8 cellular contexts compared by ENCODE assay signal in the genomic region with DNA sequence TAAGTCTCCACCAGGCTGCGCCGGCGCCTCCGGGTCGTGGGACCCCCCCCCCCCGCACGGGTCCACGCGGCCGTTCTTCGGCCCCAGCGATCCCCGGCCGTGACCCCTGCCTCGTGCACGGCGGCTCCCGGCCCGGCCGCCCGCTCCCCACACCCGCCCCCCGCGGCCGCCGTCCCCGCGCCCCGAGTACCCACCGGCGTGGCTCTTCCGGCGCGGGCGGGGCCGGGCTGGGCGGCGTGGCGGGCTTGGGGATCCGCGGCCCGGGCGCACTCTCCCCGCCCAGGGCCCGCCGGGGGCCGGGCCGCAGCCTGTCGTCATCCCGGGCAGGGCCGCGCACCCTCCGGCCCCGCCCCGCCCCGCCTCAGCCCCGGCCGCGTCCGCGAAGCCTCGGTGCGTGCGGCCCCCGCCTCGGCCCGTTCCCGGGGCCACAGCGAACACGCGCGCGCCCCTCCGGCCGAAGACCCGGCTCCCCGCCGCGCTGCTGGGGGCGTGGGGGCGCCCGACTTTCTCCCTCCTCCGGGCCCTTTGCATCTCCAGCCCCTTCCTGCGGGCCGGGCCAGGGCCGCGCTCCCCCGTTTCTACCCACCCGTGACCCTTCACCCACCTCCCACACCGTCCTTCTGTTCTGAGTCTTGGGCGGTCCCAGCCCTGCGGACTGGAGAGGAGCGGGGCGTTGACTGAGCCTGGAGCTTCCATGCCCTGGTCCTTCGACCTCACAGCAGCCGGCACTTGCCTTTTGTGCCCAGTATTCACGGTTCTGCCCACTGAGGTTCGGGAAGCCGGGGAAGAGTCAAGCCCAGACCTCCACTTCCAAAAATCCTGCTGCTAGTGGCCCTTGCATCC. TPM values are rescaled to one million over a fixed set of nuclear protein-coding genes. Genes with fewer than 3 reads are reported as not detected.
A peak's percentile ranks its signal among the peaks of the same experiment; 100 is the strongest.
DNase-seq lines count a peak whose midpoint lies in the region; ATAC-seq, FAIRE-seq and TF ChIP-seq lines count a peak whose summit lies in the region.

No MANE protein-coding gene starts in this region.

- H3K27ac ChIP-seq in RWPE2 (ENCODE audit: poor library complexity, severe bottlenecking) (peak overlapping the region; percentile 93), mammary epithelial cell (ENCODE audit: insufficient read depth, low read depth, low read length) (peak overlapping the region; percentile 27), keratinocyte (ENCODE audit: control insufficient read depth, insufficient read depth, low read length) (peak overlapping the region; percentile 49)

- dilution Hi-C loops in mammary epithelial cell (cut with HindIII; ENCODE audit: low sequenced_read_pairs) = loop anchor here (10.0 kb wide), 1 partner anchor 143 kb away; no protein-coding TSS in a partner anchor
- dilution Hi-C loops in keratinocyte (cut with MboI; ENCODE audit: extremely low pct_ligation_motif_present, low sequenced_read_pairs) = no loop called here

- H3K4me1 ChIP-seq in RWPE2 (ENCODE audit: insufficient read depth, poor library complexity, severe bottlenecking) (peaks cover 14% of the 10 kb centered on the region), mammary epithelial cell (ENCODE audit: insufficient read depth, low read length) (peaks cover 42% of the 10 kb centered on the region), keratinocyte (ENCODE audit: control insufficient read depth, extremely low read depth, insufficient read depth, low read length) (peaks cover 39% of the 10 kb centered on the region)

- H3K9ac ChIP-seq in mammary epithelial cell (ENCODE audit: insufficient read depth, low read length) (peak overlapping the region; percentile 62), keratinocyte (ENCODE audit: control insufficient read depth, extremely low read depth, insufficient read depth, low read length) (peak overlapping the region; percentile 79)

- no TSS peak for BruUV-seq in mammary epithelial cell (replicated peaks; lab: Mats Ljungman, UMichigan)

- peak overlapping the region; percentile 74 for H2AFZ ChIP-seq in mammary epithelial cell (ENCODE audit: low read depth, low read length)
- H2AFZ ChIP-seq in keratinocyte (ENCODE audit: control insufficient read depth, low read length) = peak overlapping the region; percentile 20

- H3K9me3 ChIP-seq in RWPE2 (ENCODE audit: severe bottlenecking) (no peaks in the 10 kb centered on the region), mammary epithelial cell (replicated peaks; ENCODE audit: insufficient read depth, low read length) (no peaks in the 10 kb centered on the region), keratinocyte (ENCODE audit: control insufficient read depth, low read depth, low read length) (no peaks in the 10 kb centered on the region)

- ATAC-seq in HG02759 (IDR thresholded peaks at IDR 0.05; ENCODE audit: unreplicated experiment) (peak; percentile 50), RWPE2 (ENCODE audit: low read depth) (peak; percentile 43)

- H3K79me2 ChIP-seq in mammary epithelial cell (ENCODE audit: insufficient read depth, low read length) (peaks cover 25% of the 10 kb centered on the region), keratinocyte (ENCODE audit: control insufficient read depth, insufficient read depth, low read length) (peaks cover 17% of the 10 kb centered on the region)

- WGBS in mammary epithelial cell (ENCODE audit: low coverage, missing lambda C conversion rate) = 15% methylated on average over 13 of the region's 99 CpGs

- H3K4me3 ChIP-seq in RWPE2 (ENCODE audit: severe bottlenecking) = peak overlapping the region; percentile 86
- H3K4me3 ChIP-seq in mammary epithelial cell (replicated peaks in 1 of 3; ENCODE audit: insufficient read depth in 1 of 3, low read depth in 2 of 3, low read length in 3 of 3) = peak overlapping the region; percentile 64 to 83 (median 71)
- peak overlapping the region; percentile 75 to 80 (median 76) for H3K4me3 ChIP-seq in keratinocyte (ENCODE audit: control insufficient read depth in 2 of 3, extremely low read depth in 1 of 3, insufficient read depth in 2 of 3, low read depth in 1 of 3, low read length in 3 of 3)

- TF ChIP-seq CTCF in RWPE2 (IDR thresholded peaks at IDR 0.05; ENCODE audit: poor library complexity, severe bottlenecking) (no peak), mammary epithelial cell (conservative IDR thresholded peaks at IDR 0.05 in 1 of 2, IDR thresholded peaks at IDR 0.05 in 1 of 2; ENCODE audit: extremely low read depth in 1 of 2, insufficient read depth in 1 of 2, low read depth in 1 of 2, low read length in 2 of 2) (no peak), keratinocyte (optimal IDR thresholded peaks at IDR 0.05 in 1 of 3, IDR thresholded peaks at IDR 0.05 in 1 of 3, conservative IDR thresholded peaks at IDR 0.05 in 1 of 3; ENCODE audit: extremely low read depth in 1 of 3, insufficient read depth in 2 of 3, low read length in 3 of 3) (no peak)

- no peaks in the 10 kb centered on the region for H4K20me1 ChIP-seq in mammary epithelial cell (ENCODE audit: insufficient read depth, low read length)
- H4K20me1 ChIP-seq in keratinocyte (ENCODE audit: control insufficient read depth, extremely low read depth, insufficient read depth, low read length) = no peaks in the 10 kb centered on the region

- in situ Hi-C loops in mammary epithelial cell (cut with MboI; ENCODE audit: low sequenced_read_pairs in 2 of 2) = no loop called here

- intact Hi-C loops in mammary epithelial cell (cut with micrococcal nuclease) = loop anchor here (1.0 to 2.0 kb wide), 2 partner anchors 25 to 125 kb away; a partner anchor contains a TSS

- H3K27me3 ChIP-seq in RWPE2 (ENCODE audit: insufficient read depth, poor library complexity, severe bottlenecking) = no peaks in the 10 kb centered on the region
- no peaks in the 10 kb centered on the region for H3K27me3 ChIP-seq in mammary epithelial cell (ENCODE audit: insufficient read depth, low read length)
- H3K27me3 ChIP-seq in keratinocyte (ENCODE audit: control insufficient read depth, extremely low read depth, insufficient read depth, low read length) = no peaks in the 10 kb centered on the region

- no peaks in the 10 kb centered on the region for H3K9me1 ChIP-seq in keratinocyte (ENCODE audit: control insufficient read depth, extremely low read depth, insufficient read depth, low read length)

- CTCF ChIA-PET in mammary epithelial cell (lab: Charles Lee; ENCODE audit: low non-redundant PET) = no interaction called here

- H3K4me2 ChIP-seq in mammary epithelial cell (ENCODE audit: insufficient read depth, low read depth, low read length) = peak overlapping the region; percentile 84
- peak overlapping the region; percentile 82 for H3K4me2 ChIP-seq in keratinocyte (ENCODE audit: control insufficient read depth, extremely low read depth, insufficient read depth, low read depth, low read length)

- no peaks in the 10 kb centered on the region for H3K36me3 ChIP-seq in RWPE2 (ENCODE audit: low read depth)
- H3K36me3 ChIP-seq in mammary epithelial cell (ENCODE audit: insufficient read depth, low read length) = no peaks in the 10 kb centered on the region
- peaks cover 0 to 3% of the 10 kb centered on the region in 2 experiments for H3K36me3 ChIP-seq in keratinocyte (ENCODE audit: control insufficient read depth in 2 of 2, extremely low read depth in 1 of 2, insufficient read depth in 2 of 2, low read length in 2 of 2)

- no peak for FAIRE-seq in keratinocyte (lab: Jason Lieb, UNC)

- DNase-seq in NCI-H748 (lab: John Stamatoyannopoulos, UW; ENCODE audit: unreplicated experiment) (peak; percentile 56), NCI-H748 treated with DMSO at 0.1 percent for 48 hours (lab: John Stamatoyannopoulos, UW) (no peak), RWPE2 (ENCODE audit: low spot score) (no peak), mammary epithelial cell (no peak), keratinocyte (ENCODE audit: low read depth, low spot score) (no peak), NCI-H2029 treated with DMSO at 0.1 percent for 48 hours (lab: John Stamatoyannopoulos, UW) (no peak)
- peak; percentile 40 for DNase-seq in stimulated activated CD4-positive, alpha-beta T cell treated with anti-CD3 and anti-CD28 coated beads, Interleukin-4, amount 100 ng/mL, for 24 hours

RNA-seq across cellular contexts. Expression of a gene that starts 0.9 kb away (rescaled TPM):
- total RNA-seq in mammary epithelial cell = 100 to 1,000 TPM; 192 to 214 TPM
- polyA plus RNA-seq in mammary epithelial cell (98.8 TPM), keratinocyte (101 to 124 TPM (median 117 TPM) in 3 replicates)
- polyA minus RNA-seq in mammary epithelial cell (179 TPM), keratinocyte (277 to 483 TPM (median 317 TPM) in 3 replicates)
- polyA plus RNA-seq in keratinocyte (2011; ENCODE audit: low read depth) = 50.1 TPM
- polyA plus RNA-seq in keratinocyte (2011; cell fraction: cytosol; rRNA removed) = 66.0 and 114 TPM in 2 replicates
- 169 and 194 TPM in 2 replicates for polyA plus RNA-seq in keratinocyte (2011; cell fraction: nucleus; rRNA removed)
- 45.2 and 141 TPM in 2 replicates for polyA plus RNA-seq in keratinocyte (2012; ENCODE audit: low replicate concordance)
- 181 TPM for polyA minus RNA-seq in keratinocyte (2011; cell fraction: cytosol; rRNA and poly(A)+ RNA removed)
- polyA minus RNA-seq in keratinocyte (2011; cell fraction: nucleus; rRNA and poly(A)+ RNA removed) = 114 and 148 TPM in 2 replicates

RNA-seq across cellular contexts. Expression of a gene that starts 24.8 kb away (rescaled TPM):
- total RNA-seq in mammary epithelial cell = 10 to 100 TPM; 18.9 to 30.5 TPM
- 15.9 TPM for polyA plus RNA-seq in mammary epithelial cell
- polyA minus RNA-seq in mammary epithelial cell = 18.5 TPM
- 19.9 to 28.0 TPM (median 23.0 TPM) in 3 replicates for polyA plus RNA-seq in keratinocyte
- polyA plus RNA-seq in keratinocyte (2011; ENCODE audit: low read depth) = 14.3 TPM
- 22.1 and 29.6 TPM in 2 replicates for polyA plus RNA-seq in keratinocyte (2011; cell fraction: cytosol; rRNA removed)
- 24.1 and 25.9 TPM in 2 replicates for polyA plus RNA-seq in keratinocyte (2011; cell fraction: nucleus; rRNA removed)
- polyA plus RNA-seq in keratinocyte (2012; ENCODE audit: low replicate concordance) = 16.0 and 33.2 TPM in 2 replicates
- polyA minus RNA-seq in keratinocyte = 28.6 to 53.5 TPM (median 41.6 TPM) in 3 replicates
- polyA minus RNA-seq in keratinocyte (2011; cell fraction: cytosol; rRNA and poly(A)+ RNA removed) = 35.7 TPM
- 24.8 and 28.7 TPM in 2 replicates for polyA minus RNA-seq in keratinocyte (2011; cell fraction: nucleus; rRNA and poly(A)+ RNA removed)

RNA-seq across cellular contexts. Expression of a gene that starts 35.6 kb away (rescaled TPM):
- 100 to 1,000 TPM in 1 of 2 donors, 10 to 100 TPM in 1; 71.4 to 127 TPM for total RNA-seq in mammary epithelial cell
- 72.6 TPM for polyA plus RNA-seq in mammary epithelial cell
- polyA minus RNA-seq in mammary epithelial cell = 68.3 TPM
- polyA plus RNA-seq in keratinocyte = 111 to 127 TPM (median 117 TPM) in 3 replicates
- 62.6 TPM for polyA plus RNA-seq in keratinocyte (2011; ENCODE audit: low read depth)
- 104 and 167 TPM in 2 replicates for polyA plus RNA-seq in keratinocyte (2011; cell fraction: cytosol; rRNA removed)
- polyA plus RNA-seq in keratinocyte (2011; cell fraction: nucleus; rRNA removed) = 97.2 and 110 TPM in 2 replicates
- polyA plus RNA-seq in keratinocyte (2012; ENCODE audit: low replicate concordance) = 53.2 and 70.0 TPM in 2 replicates
- 48.3 to 129 TPM (median 105 TPM) in 3 replicates for polyA minus RNA-seq in keratinocyte
- 91.1 TPM for polyA minus RNA-seq in keratinocyte (2011; cell fraction: cytosol; rRNA and poly(A)+ RNA removed)
- 43.7 and 74.3 TPM in 2 replicates for polyA minus RNA-seq in keratinocyte (2011; cell fraction: nucleus; rRNA and poly(A)+ RNA removed)

Comparison
In these comparisons a context has a peak if more than half of its experiments do, and no peak if none do; other contexts are left out.
1. DNase-seq: peak in NCI-H748 (single experiment) and stimulated activated CD4-positive, alpha-beta T cell treated with anti-CD3 and anti-CD28 coated beads, Interleukin-4, amount 100 ng/mL, for 24 hours (single experiment); none in NCI-H748 treated with DMSO at 0.1 percent for 48 hours (single experiment), RWPE2 (single experiment), mammary epithelial cell (single experiment), keratinocyte (single experiment) and NCI-H2029 treated with DMSO at 0.1 percent for 48 hours (single experiment).
2. H3K27ac ChIP-seq: peak in every context shown above with its lines; median percentile 93 in RWPE2; 49 in keratinocyte; 27 in mammary epithelial cell.
3. Peak in every context shown above with its lines, with median percentiles within 50 percentile points of each other: H3K4me3 ChIP-seq.